Comparison of ENCODE assay signal across 8 cellular contexts in the genomic region with DNA sequence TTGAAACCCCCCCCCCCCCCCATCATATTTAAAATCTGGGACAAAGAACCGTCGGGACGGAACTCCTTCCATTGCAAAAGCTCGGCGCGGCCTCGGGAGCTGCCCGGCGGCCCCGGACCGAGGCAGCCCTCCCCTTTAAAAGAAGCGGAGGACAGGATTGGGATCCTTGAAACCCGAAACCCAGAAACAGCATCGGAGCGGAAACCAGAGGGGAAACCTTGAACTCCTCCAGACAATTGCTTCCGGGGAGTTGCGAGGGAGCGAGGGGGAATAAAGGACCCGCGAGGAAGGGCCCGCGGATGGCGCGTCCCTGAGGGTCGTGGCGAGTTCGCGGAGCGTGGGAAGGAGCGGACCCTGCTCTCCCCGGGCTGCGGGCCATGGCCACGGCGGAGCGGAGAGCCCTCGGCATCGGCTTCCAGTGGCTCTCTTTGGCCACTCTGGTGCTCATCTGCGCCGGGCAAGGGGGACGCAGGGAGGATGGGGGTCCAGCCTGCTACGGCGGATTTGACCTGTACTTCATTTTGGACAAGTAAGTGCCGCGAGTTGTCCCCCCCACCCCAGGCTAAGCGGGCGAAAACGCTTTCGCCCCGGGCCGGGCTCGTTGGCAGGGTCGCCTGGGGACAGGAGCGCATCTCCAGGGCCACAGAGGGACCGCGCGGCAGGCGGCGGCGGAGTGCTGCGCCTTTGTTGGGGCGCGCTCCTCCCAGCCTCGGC. TPM values are rescaled to one million over a fixed set of nuclear protein-coding genes. Genes with fewer than 3 reads are reported as not detected.
DNase-seq lines count a peak whose midpoint lies in the region; ATAC-seq and TF ChIP-seq lines count a peak whose summit lies in the region.

A gene (plus strand): TSS at position 57 of the 714 bp plus-strand sequence. CDS start 321 bp downstream, at position 378.

- ATAC-seq in lung (ENCODE audit: insufficient read depth, low FRiP score) (peak; percentile 70), GM21390 (IDR thresholded peaks at IDR 0.05; ENCODE audit: unreplicated experiment) (no peak), GM21786 (IDR thresholded peaks at IDR 0.05; ENCODE audit: unreplicated experiment) (no peak)

- TF ChIP-seq POLR2A in NB4 (IDR thresholded peaks at IDR 0.05; ENCODE audit: extremely low read depth, insufficient read length) = no peak

- no peaks in the 10 kb centered on the region for H3K36me3 ChIP-seq in endocrine pancreas (ENCODE audit: control insufficient read depth, insufficient read depth, low read length)
- no peaks in the 10 kb centered on the region for H3K36me3 ChIP-seq in lung (ENCODE audit: control insufficient read depth in 2 of 2, insufficient read depth in 2 of 2, low read length in 2 of 2)

- H3K27me3 ChIP-seq in endocrine pancreas (ENCODE audit: control insufficient read depth, insufficient read depth, low read length) = no peaks in the 10 kb centered on the region
- H3K27me3 ChIP-seq in lung (ENCODE audit: control insufficient read depth, insufficient read depth) = no peaks in the 10 kb centered on the region

- no peak within 1 kb of the TSS for H3K9ac ChIP-seq in endocrine pancreas (ENCODE audit: control insufficient read depth, insufficient read depth, low read length)

- TF ChIP-seq CTCF in NB4 (IDR thresholded peaks at IDR 0.05; ENCODE audit: low read depth, low read length) (no peak), lung (IDR thresholded peaks at IDR 0.05; ENCODE audit: control extremely low read depth, extremely low read depth) (no peak)

- H3K4me3 ChIP-seq in NB4 (ENCODE audit: low read depth, low read length) (peak within 1 kb of the TSS; percentile 52), endocrine pancreas (ENCODE audit: control insufficient read depth, insufficient read depth, low read length) (peak within 1 kb of the TSS; percentile 67), lung (peak within 1 kb of the TSS; percentile 56)

- peak; percentile 74 for DNase-seq in DMS79 treated with DMSO at 0.1 percent for 48 hours (lab: John Stamatoyannopoulos, UW)
- DNase-seq in NB4 (ENCODE audit: low read depth) = peak; percentile 57
- DNase-seq in T1000 (lab: John Stamatoyannopoulos, UW) = peak; percentile 69
- peak; percentile 55 for DNase-seq in lung (ENCODE audit: low spot score)
- DNase-seq in superior temporal gyrus (ENCODE audit: extremely low spot score) = peak; percentile 55

- 1% methylated on average over 63 of the region's 63 CpGs for WGBS in lung, 2 donors

- H3K4me1 ChIP-seq in endocrine pancreas (ENCODE audit: control insufficient read depth, insufficient read depth, low read length) (no peaks in the 10 kb centered on the region), lung (ENCODE audit: control insufficient read depth in 2 of 2, insufficient read depth in 2 of 2, low read length in 2 of 2) (peaks cover 2 to 4% of the 10 kb centered on the region in 2 donors)

- H3K9me3 ChIP-seq in endocrine pancreas (ENCODE audit: control insufficient read depth, low read length) (no peaks in the 10 kb centered on the region), lung (ENCODE audit: control insufficient read depth in 2 of 2, insufficient read depth in 1 of 2, low read length in 1 of 2) (no peaks in the 10 kb centered on the region)

- peak within 1 kb of the TSS; percentile 24 to 69 for H3K27ac ChIP-seq in lung (ENCODE audit: low read depth in 1 of 2, low read length in 1 of 2)

RNA-seq across cellular contexts. Expression of the gene that starts here (rescaled TPM):
- 10 to 100 TPM; 54.1 to 81.0 TPM for total RNA-seq in lung
- 10 to 100 TPM; 13.4 to 15.4 TPM for polyA plus RNA-seq in lung
